ENCODE assay signal across 8 cellular contexts in the genomic region with DNA sequence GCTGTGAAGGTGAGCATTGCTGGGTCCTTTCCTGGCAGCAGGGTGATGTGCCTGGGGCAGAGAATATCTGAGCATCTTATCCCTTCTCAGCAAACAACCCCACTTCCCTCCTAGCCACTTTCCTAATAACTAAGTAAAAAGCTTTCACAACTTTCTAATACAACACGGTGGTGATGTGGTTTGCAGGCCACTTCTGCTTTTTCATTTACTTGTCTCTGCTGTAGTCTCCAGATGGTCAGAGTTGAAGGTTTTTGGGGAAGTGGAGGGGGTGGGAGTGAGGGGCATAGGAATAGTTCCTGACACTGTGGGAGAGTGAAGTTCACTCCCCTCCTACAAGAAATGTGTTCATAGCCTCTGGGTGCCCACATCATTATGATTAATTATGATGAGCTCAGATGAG. TPM values are rescaled to one million over a fixed set of nuclear protein-coding genes. Genes with fewer than 3 reads are reported as not detected.
DNase-seq lines count a peak whose midpoint lies in the region; ATAC-seq and TF ChIP-seq lines count a peak whose summit lies in the region.

No MANE protein-coding gene starts in this region.

- H2AK5ac ChIP-seq in mesendoderm (ENCODE audit: low read length): no peak overlapping the region

- no peak overlapping the region for H4K8ac ChIP-seq in mesendoderm (ENCODE audit: low read depth, low read length)

- no peak overlapping the region for H3K56ac ChIP-seq in mesendoderm (ENCODE audit: low read length)

- peaks cover 0 to 50% (median 16%) of the 10 kb centered on the region in 12 donors for H3K4me1 ChIP-seq in heart left ventricle
- H3K4me1 ChIP-seq in upper lobe of right lung: peaks cover 15% of the 10 kb centered on the region
- no peaks in the 10 kb centered on the region for H3K4me1 ChIP-seq in mesendoderm (ENCODE audit: control insufficient read depth, low read depth, low read length)
- H3K4me1 ChIP-seq in breast epithelium: no peaks in the 10 kb centered on the region

- no peaks in the 10 kb centered on the region for H3K79me2 ChIP-seq in mesendoderm (ENCODE audit: control insufficient read depth, insufficient read depth, low read length)

- TF ChIP-seq POLR2A in heart left ventricle (IDR thresholded peaks at IDR 0.05) (no peak), breast epithelium (IDR thresholded peaks at IDR 0.05) (no peak)

- H3K9me3 ChIP-seq in heart left ventricle (no peaks in the 10 kb centered on the region), upper lobe of right lung (no peaks in the 10 kb centered on the region), breast epithelium (no peaks in the 10 kb centered on the region)

- H3K27me3 ChIP-seq in heart left ventricle: no peaks in the 10 kb centered on the region
- H3K27me3 ChIP-seq in upper lobe of right lung: no peaks in the 10 kb centered on the region
- H3K27me3 ChIP-seq in mesendoderm (ENCODE audit: insufficient read depth, low read length, poor library complexity): no peaks in the 10 kb centered on the region
- H3K27me3 ChIP-seq in breast epithelium: no peaks in the 10 kb centered on the region

- H3K4ac ChIP-seq in mesendoderm (ENCODE audit: low read depth, low read length): no peak overlapping the region

- no peak overlapping the region for H2BK5ac ChIP-seq in mesendoderm (ENCODE audit: low read length)

- H2BK120ac ChIP-seq in mesendoderm (ENCODE audit: low read depth, low read length): no peak overlapping the region

- intact Hi-C loops in heart left ventricle (cut with DNase I) (loop anchor here in 1 of 10 donors (10.0 kb wide), 1 partner anchor 77 kb away; no protein-coding TSS in a partner anchor), cardiac septum (cut with DNase I) (no loop called here), upper lobe of right lung (cut with DNase I) (no loop called here), breast epithelium (cut with DNase I; ENCODE audit: low total_unique reads) (no loop called here)

- no peaks in the 10 kb centered on the region for H3K79me1 ChIP-seq in mesendoderm (ENCODE audit: low read length)

- H2BK15ac ChIP-seq in mesendoderm (replicated peaks; ENCODE audit: low read depth): no peak overlapping the region

- no peak overlapping the region for H3K23ac ChIP-seq in mesendoderm (ENCODE audit: low read length)

- DNase-seq in heart left ventricle (no peak), cardiac septum (ENCODE audit: low spot score) (no peak), SKM-1 treated with dmso at 0.1 percent for 144 hours (lab: John Stamatoyannopoulos, UW; ENCODE audit: unreplicated experiment) (peak; percentile 99), upper lobe of right lung (no peak), NCI-H748 treated with DMSO at 0.1 percent for 48 hours (lab: John Stamatoyannopoulos, UW) (no peak), mesendoderm (no peak), breast epithelium (ENCODE audit: low spot score in 2 of 2) (no peak)

- H3K27ac ChIP-seq in heart left ventricle: peak overlapping the region in 1 of 12 donors; percentile 68
- H3K27ac ChIP-seq in upper lobe of right lung: no peak overlapping the region
- H3K27ac ChIP-seq in mesendoderm (ENCODE audit: low read depth, low read length): no peak overlapping the region
- H3K27ac ChIP-seq in breast epithelium: no peak overlapping the region

- no peak overlapping the region for H4K5ac ChIP-seq in mesendoderm (ENCODE audit: low read length)

- no peak overlapping the region for H3K4me3 ChIP-seq in heart left ventricle
- no peak overlapping the region for H3K4me3 ChIP-seq in upper lobe of right lung
- no peak overlapping the region for H3K4me3 ChIP-seq in mesendoderm (ENCODE audit: low read length)
- no peak overlapping the region for H3K4me3 ChIP-seq in breast epithelium

- H3K4me2 ChIP-seq in mesendoderm (ENCODE audit: low read length): no peak overlapping the region

- 70 to 80% (median 75%) methylated on average over 1 of the region's 1 CpG for WGBS in heart left ventricle, 4 donors
- WGBS in mesendoderm (ENCODE audit: extremely low coverage, insufficient coverage, low lambda C conversion rate): no CpG with 5 or more reads among the region's 1 CpG

- H3K9ac ChIP-seq in mesendoderm (ENCODE audit: low read length): no peak overlapping the region

- no peak overlapping the region for H3K18ac ChIP-seq in mesendoderm (ENCODE audit: low read length)

- H3K36me3 ChIP-seq in heart left ventricle (peaks cover 0 to 7% (median 0%) of the 10 kb centered on the region in 9 donors), upper lobe of right lung (no peaks in the 10 kb centered on the region), mesendoderm (ENCODE audit: control insufficient read depth, insufficient read depth, low read length) (no peaks in the 10 kb centered on the region), breast epithelium (no peaks in the 10 kb centered on the region)

- ATAC-seq in heart left ventricle (peak in 3 of 4 donors; percentile 43 to 59 (median 53)), HG03095 (IDR thresholded peaks at IDR 0.05; ENCODE audit: unreplicated experiment) (peak; percentile 69), upper lobe of right lung (peak; percentile 88)

- no peak for TF ChIP-seq CTCF in heart left ventricle (IDR thresholded peaks at IDR 0.05)
- TF ChIP-seq CTCF in upper lobe of right lung (IDR thresholded peaks at IDR 0.05): no peak
- TF ChIP-seq CTCF in breast epithelium (IDR thresholded peaks at IDR 0.05): no peak

RNA-seq across cellular contexts. Expression of gene OXER1, which starts 11.6 kb away (rescaled TPM):
- total RNA-seq in heart left ventricle (1 to 10 TPM in 1 of 9 donors, under 1 TPM in 6, not detected in 2; 0.28 to 2.2 (median 0.48) TPM), cardiac septum (0.94 TPM), upper lobe of right lung (1.1 TPM), breast epithelium (1 to 10 TPM in 1 of 3 donors, under 1 TPM in 2; 0.80 to 1.0 (median 0.98) TPM)
- polyA plus RNA-seq in heart left ventricle: under 1 TPM; 0.22 to 0.53 TPM
- polyA plus RNA-seq in mesendoderm (2013, experiment 1 of 2): 0.95 TPM
- 0.78 TPM for polyA plus RNA-seq in mesendoderm (2013, experiment 2 of 2)

RNA-seq across cellular contexts. Expression of gene HAAO, which starts 40.1 kb away (rescaled TPM):
- 10 to 100 TPM in 1 of 9 donors, 1 to 10 TPM in 8; 1.3 to 10.6 (median 2.2) TPM for total RNA-seq in heart left ventricle
- polyA plus RNA-seq in heart left ventricle: 1 to 10 TPM; 1.3 to 2.4 TPM
- total RNA-seq in cardiac septum: 2.5 TPM
- 6.4 TPM for total RNA-seq in upper lobe of right lung
- polyA plus RNA-seq in mesendoderm (2013, experiment 1 of 2): 2.7 TPM
- 2.9 TPM for polyA plus RNA-seq in mesendoderm (2013, experiment 2 of 2)
- 1 to 10 TPM; 4.4 to 6.2 (median 5.9) TPM for total RNA-seq in breast epithelium
